ENCODE assay signal across 8 cellular contexts in the genomic region with DNA sequence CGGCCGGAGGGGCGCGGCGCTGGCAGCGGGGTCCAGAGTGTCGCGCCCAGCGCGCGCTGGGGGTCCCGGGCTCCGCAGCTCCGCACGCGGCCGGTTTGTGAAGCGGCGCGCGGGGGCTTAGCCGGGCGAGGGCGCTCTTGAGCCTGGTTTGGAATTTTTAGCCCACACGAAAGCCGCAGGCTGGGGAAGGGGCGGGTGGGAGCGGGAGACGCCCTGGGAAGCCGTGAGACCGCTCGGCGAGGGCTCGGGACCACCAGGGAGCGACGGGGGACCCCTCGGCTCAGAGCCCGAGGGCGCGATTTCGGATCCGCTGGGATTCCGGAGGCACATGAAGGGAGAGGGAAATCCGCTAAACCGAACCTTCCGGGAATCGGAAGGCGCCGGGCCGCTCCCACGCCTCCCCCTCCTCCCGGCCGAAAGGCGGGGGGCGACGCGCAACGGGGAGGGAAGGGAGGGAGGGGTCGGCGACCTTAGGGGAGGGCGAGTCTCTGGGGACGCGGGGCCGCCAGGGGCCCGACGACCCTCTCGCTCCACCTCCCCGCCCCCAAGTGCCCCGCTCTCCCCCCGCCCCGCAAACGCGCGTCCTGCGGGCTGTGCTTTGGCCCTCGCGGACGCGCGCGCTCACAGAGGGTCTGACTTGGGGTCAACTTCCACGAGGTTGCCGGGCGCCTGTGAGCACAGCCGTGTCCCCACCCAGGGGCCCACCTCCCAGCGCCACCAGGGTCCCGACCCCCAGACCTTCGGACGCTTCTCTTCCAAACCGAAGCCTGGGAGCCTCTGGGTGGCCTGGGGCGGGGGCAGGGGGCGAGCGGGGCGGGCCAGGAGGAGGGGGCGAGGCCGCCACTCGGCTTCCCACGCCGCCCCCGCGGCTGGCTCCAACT.
DNase-seq lines count a peak whose midpoint lies in the region; ATAC-seq, FAIRE-seq and TF ChIP-seq lines count a peak whose summit lies in the region.

No MANE protein-coding gene starts in this region.

- H3K4me3 ChIP-seq in LNCaP clone FGC (ENCODE audit: low read depth, low read length) = peak overlapping the region; percentile 23; the same call in 1 of the 2 replicates
- H3K4me3 ChIP-seq in coronary artery = peak overlapping the region; percentile 80

- peak; percentile 90 for DNase-seq in D721Med (ENCODE audit: insufficient read length, low spot score)
- no peak for DNase-seq in LNCaP clone FGC (ENCODE audit: low read depth)
- peak; percentile 57 for DNase-seq in coronary artery (ENCODE audit: low spot score)
- DNase-seq in left kidney (ENCODE audit: low read depth, low spot score) = peak; percentile 94
- peak; percentile 33 for DNase-seq in stimulated activated CD4-positive, alpha-beta T cell treated with anti-CD3 and anti-CD28 coated beads, Interleukin-2, amount 100 ng/mL, for 4 hours (ENCODE audit: low read depth)

- FAIRE-seq in D721Med (lab: Jason Lieb, UNC) = no peak

- TF ChIP-seq CTCF in D721Med (IDR thresholded peaks at IDR 0.05; ENCODE audit: insufficient read depth, missing control alignments) (peak; percentile 85), LNCaP clone FGC (IDR thresholded peaks at IDR 0.05; ENCODE audit: control insufficient read depth, extremely low read depth, insufficient read depth) (peak; percentile 83), VCaP (conservative IDR thresholded peaks at IDR 0.05) (peak; percentile 90), coronary artery (IDR thresholded peaks at IDR 0.05) (peak; percentile 69)

- no peak overlapping the region for H3K27ac ChIP-seq in VCaP
- peak overlapping the region in 1 of 2 donors; percentile 51 for H3K27ac ChIP-seq in coronary artery

- no peak for ATAC-seq in HG02852 (IDR thresholded peaks at IDR 0.05; ENCODE audit: unreplicated experiment)
- no peak for ATAC-seq in GM18868 (IDR thresholded peaks at IDR 0.05; ENCODE audit: unreplicated experiment)
